In genomic region chr10:102395677-102396197, GRCh38 we compare ENCODE assay signal across 8 cellular contexts. TPM values are rescaled to one million over a fixed set of nuclear protein-coding genes. Genes with fewer than 3 reads are reported as not detected.
A peak's percentile ranks its signal among the peaks of the same experiment; 100 is the strongest.
DNase-seq lines count a peak whose midpoint lies in the region; TF ChIP-seq lines count a peak whose summit lies in the region.

Gene NFKB2 (plus strand): TSS chr10:102395705. CDS start chr10:102395960, 255 bp downstream.

- CTCF ChIA-PET in activated naive CD4-positive, alpha-beta T cell treated with anti-CD3 and anti-CD28 coated beads for 36 hours (lab: Charles Lee): interaction anchor here (0.6 to 5.0 kb wide), 7 partner anchors 11 to 188 kb away, joined by 3 to 46 read pairs (median 5); partner anchors contain the start of gene FBXL15

- H3K27ac ChIP-seq in subcutaneous abdominal adipose tissue (ENCODE audit: low read depth, low read length): peak within 1 kb of the TSS; percentile 96

- in situ Hi-C loops in astrocyte of the cerebellum (cut with HindIII; ENCODE audit: low sequenced_read_pairs): no loop called here

- H3K27me3 ChIP-seq in subcutaneous abdominal adipose tissue (ENCODE audit: control insufficient read depth in 5 of 5, insufficient read depth in 4 of 5, low read length in 5 of 5): no peaks in the 10 kb centered on the region

- H3K9me3 Mint-ChIP-seq in activated naive CD4-positive, alpha-beta T cell treated with anti-CD3 and anti-CD28 coated beads for 36 hours: no peaks in the 10 kb centered on the region

- intact Hi-C loops in activated naive CD4-positive, alpha-beta T cell treated with anti-CD3 and anti-CD28 coated beads for 36 hours (cut with micrococcal nuclease): loop anchor here (1.0 kb wide), 5 partner anchors 14 to 348 kb away; partner anchors contain the start of genes ACTR1A, CUEDC2 and WBP1L

- H3K27ac Mint-ChIP-seq in activated naive CD4-positive, alpha-beta T cell treated with anti-CD3 and anti-CD28 coated beads for 36 hours: peak within 1 kb of the TSS; percentile 99

- no peaks in the 10 kb centered on the region for H3K27me3 Mint-ChIP-seq in activated naive CD4-positive, alpha-beta T cell treated with anti-CD3 and anti-CD28 coated beads for 36 hours (ENCODE audit: low read depth)

- peaks cover 55% of the 10 kb centered on the region for H3K36me3 Mint-ChIP-seq in activated naive CD4-positive, alpha-beta T cell treated with anti-CD3 and anti-CD28 coated beads for 36 hours (ENCODE audit: low read depth)

- TF ChIP-seq CTCF in astrocyte of the cerebellum (IDR thresholded peaks at IDR 0.05; ENCODE audit: low read depth, low read length, missing control alignments): no peak

- no peak for DNase-seq in activated naive CD4-positive, alpha-beta T cell treated with anti-CD3 and anti-CD28 coated beads for 36 hours
- DNase-seq in activated naive CD4-positive, alpha-beta T cell treated with Interleukin-2 at 50 U/mL for 16 hours: no peak
- DNase-seq in astrocyte of the cerebellum (ENCODE audit: low read depth): no peak
- DNase-seq in iris pigment epithelial cell (ENCODE audit: low read depth): peak; percentile 40
- DNase-seq in GM19238 (ENCODE audit: insufficient read length, low spot score): no peak
- no peak for DNase-seq in NCI-H82 treated with DMSO at 0.1 percent for 48 hours (lab: John Stamatoyannopoulos, UW; ENCODE audit: unreplicated experiment)
- DNase-seq in activated CD4-positive, alpha-beta T cell treated with anti-CD3 and anti-CD28 coated beads for 48 hours: no peak

- H3K4me3 Mint-ChIP-seq in activated naive CD4-positive, alpha-beta T cell treated with anti-CD3 and anti-CD28 coated beads for 36 hours: peak within 1 kb of the TSS; percentile 87

- H3K9ac ChIP-seq in subcutaneous abdominal adipose tissue (ENCODE audit: low read length in 5 of 5): peak within 1 kb of the TSS; percentile 89 to 99 (median 90)

- H3K4me3 ChIP-seq in astrocyte of the cerebellum (ENCODE audit: low read depth, low read length): peak within 1 kb of the TSS; percentile 59
- peak within 1 kb of the TSS; percentile 82 to 99 (median 95) for H3K4me3 ChIP-seq in subcutaneous abdominal adipose tissue (ENCODE audit: low read depth in 1 of 5, low read length in 5 of 5)

- no peaks in the 10 kb centered on the region for H3K9me3 ChIP-seq in subcutaneous abdominal adipose tissue (ENCODE audit: control insufficient read depth in 5 of 5, low read length in 5 of 5)

- peaks cover 3 to 48% (median 39%) of the 10 kb centered on the region in 5 donors for H3K4me1 ChIP-seq in subcutaneous abdominal adipose tissue (ENCODE audit: control insufficient read depth in 5 of 5, insufficient read depth in 5 of 5, low read length in 5 of 5)

- peaks cover 56% of the 10 kb centered on the region for H3K4me1 Mint-ChIP-seq in activated naive CD4-positive, alpha-beta T cell treated with anti-CD3 and anti-CD28 coated beads for 36 hours (ENCODE audit: low read depth)

- peaks cover 0 to 31% (median 25%) of the 10 kb centered on the region in 5 donors for H3K36me3 ChIP-seq in subcutaneous abdominal adipose tissue (ENCODE audit: control insufficient read depth in 5 of 5, insufficient read depth in 5 of 5, low read length in 5 of 5)

RNA-seq across cellular contexts. Expression of gene NFKB2, which starts in this region (rescaled TPM):
- 100 to 1,000 TPM; 328 to 345 TPM for total RNA-seq in activated naive CD4-positive, alpha-beta T cell treated with anti-CD3 and anti-CD28 coated beads for 36 hours
